ENCODE assay signal across 9 cellular contexts in the genomic region with DNA sequence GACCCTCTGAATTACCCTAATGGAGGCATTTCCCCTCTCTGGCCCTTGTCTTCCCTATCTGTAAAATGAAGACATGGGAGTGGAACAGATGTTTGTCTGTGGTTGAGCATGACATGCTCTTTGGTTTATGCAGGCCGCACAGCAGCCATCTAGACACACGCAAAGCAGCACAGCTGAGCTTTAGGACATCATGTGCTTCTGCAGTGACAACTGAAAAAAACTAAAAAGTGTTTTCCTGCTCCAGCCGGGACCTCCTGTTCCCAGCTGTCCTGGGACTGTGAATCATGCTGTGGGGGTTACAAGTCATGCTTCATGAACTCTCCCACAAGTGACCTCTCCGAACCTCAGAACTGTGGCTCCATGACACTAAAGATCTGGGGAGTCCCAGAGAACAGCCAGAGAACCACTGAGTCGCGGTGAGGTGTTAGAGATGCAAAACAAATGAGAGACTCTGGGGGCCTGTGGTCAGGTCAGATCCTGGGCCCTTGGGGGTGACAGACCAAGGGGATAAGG. TPM values are rescaled to one million over a fixed set of nuclear protein-coding genes. Genes with fewer than 3 reads are reported as not detected.
DNase-seq lines count a peak whose midpoint lies in the region; ATAC-seq and TF ChIP-seq lines count a peak whose summit lies in the region.
"Had no signal": no experiment of that assay in that cellular context is flagged by ENCODE, and none has a peak within 500 bp of the region (broad histone marks: within the 10 kb centered on the region; RNA-seq: fewer than 3 reads in every experiment).

No MANE protein-coding gene starts in this region.

- TF ChIP-seq CTCF in PC-3 (conservative IDR thresholded peaks at IDR 0.05; ENCODE audit: low read depth, low read length) (no peak), neural progenitor cell (IDR thresholded peaks at IDR 0.05) (no peak)

- H3K27me3 Mint-ChIP-seq in dendritic cell treated with granulocyte-macrophage colony-stimulating factor and Interleukin-4, amounts not matched to agents 40 ng/mL and 50 ng/mL, for 4 days, result no peaks in the 10 kb centered on the region
- peaks cover 6% of the 10 kb centered on the region for H3K27me3 Mint-ChIP-seq in neural progenitor cell (ENCODE audit: insufficient read depth, low read depth)

- POLR2A ChIA-PET in PC-3 (lab: Charles Lee; ENCODE audit: unreplicated experiment), result no interaction called here

- BruUV-seq in PC-3 (replicated peaks; lab: Mats Ljungman, UMichigan), result no TSS peak

- H3K9me2 ChIP-seq in PC-3 (replicated peaks; ENCODE audit: low read length), result no peaks in the 10 kb centered on the region

- H3K9me3 ChIP-seq in PC-3 (ENCODE audit: low read length) (no peaks in the 10 kb centered on the region), neural progenitor cell (ENCODE audit: low read depth) (no peaks in the 10 kb centered on the region)

- CTCF ChIA-PET in PC-3 (lab: Charles Lee), result no interaction called here

- H3K4me1 Mint-ChIP-seq in dendritic cell treated with granulocyte-macrophage colony-stimulating factor and Interleukin-4, amounts not matched to agents 40 ng/mL and 50 ng/mL, for 4 days (ENCODE audit: low read depth), result peaks cover 68% of the 10 kb centered on the region
- H3K4me1 Mint-ChIP-seq in neural progenitor cell, result peaks cover 18% of the 10 kb centered on the region

- H3K36me3 ChIP-seq in PC-3 (ENCODE audit: low read depth, low read length), result no peaks in the 10 kb centered on the region
- H3K36me3 ChIP-seq in neural progenitor cell, result no peaks in the 10 kb centered on the region

- peaks cover 6% of the 10 kb centered on the region for H3F3A ChIP-seq in PC-3 (ENCODE audit: low read length, unreplicated experiment)
- peaks cover 27% of the 10 kb centered on the region for H3F3A ChIP-seq in neural progenitor cell (ENCODE audit: low read depth)

- peak; percentile 25 for DNase-seq in DMS53 (lab: John Stamatoyannopoulos, UW)
- DNase-seq in DMS53 treated with DMSO at 0.1 percent for 48 hours (lab: John Stamatoyannopoulos, UW; ENCODE audit: unreplicated experiment), result no peak
- DNase-seq in PC-3, result no peak
- no peak for DNase-seq in neural progenitor cell (ENCODE audit: low spot score)
- DNase-seq in NCI-H226, result no peak
- DNase-seq in NCI-H748 treated with DMSO at 0.1 percent for 48 hours (lab: John Stamatoyannopoulos, UW), result no peak

- no peak overlapping the region for H3K27ac ChIP-seq in PC-3 (ENCODE audit: low read length)
- no peak overlapping the region for H3K27ac ChIP-seq in neural progenitor cell
- H3K27ac ChIP-seq: 22Rv1 had no signal

- H3K9ac ChIP-seq in PC-3 (ENCODE audit: low read length), result no peak overlapping the region
- no peak overlapping the region for H3K9ac ChIP-seq in neural progenitor cell

- H3K27me3 ChIP-seq in PC-3 (ENCODE audit: low read length), result no peaks in the 10 kb centered on the region
- H3K27me3 ChIP-seq in neural progenitor cell, result peaks cover 8% of the 10 kb centered on the region

- peaks cover 58% of the 10 kb centered on the region for H3K4me1 ChIP-seq in PC-3 (ENCODE audit: insufficient read depth, low read length)
- H3K4me1 ChIP-seq in neural progenitor cell, result peaks cover 30% of the 10 kb centered on the region

- H3K27ac Mint-ChIP-seq in dendritic cell treated with granulocyte-macrophage colony-stimulating factor and Interleukin-4, amounts not matched to agents 40 ng/mL and 50 ng/mL, for 4 days, result peak overlapping the region; percentile 91
- no peak overlapping the region for H3K27ac Mint-ChIP-seq in neural progenitor cell

- H2AFZ ChIP-seq in PC-3 (ENCODE audit: low read length), result no peak overlapping the region
- H2AFZ ChIP-seq in neural progenitor cell (replicated peaks), result no peak overlapping the region

- H3K4me3 Mint-ChIP-seq in dendritic cell treated with granulocyte-macrophage colony-stimulating factor and Interleukin-4, amounts not matched to agents 40 ng/mL and 50 ng/mL, for 4 days, result peak overlapping the region; percentile 42
- H3K4me3 Mint-ChIP-seq in neural progenitor cell, result peak overlapping the region; percentile 63

- ATAC-seq in HG02623 (IDR thresholded peaks at IDR 0.05; ENCODE audit: unreplicated experiment) (peak; percentile 44), PC-3 (no peak)

- H3K79me2 ChIP-seq in PC-3 (ENCODE audit: low read length), result peaks cover 35% of the 10 kb centered on the region
- H3K79me2 ChIP-seq in neural progenitor cell (ENCODE audit: low read depth), result peaks cover 27% of the 10 kb centered on the region

- H3K4me2 ChIP-seq in PC-3 (ENCODE audit: low read length), result peak overlapping the region; percentile 99
- H3K4me2 ChIP-seq in neural progenitor cell, result peak overlapping the region; percentile 89

- H4K20me1 ChIP-seq in PC-3 (ENCODE audit: low read length) (no peaks in the 10 kb centered on the region), neural progenitor cell (ENCODE audit: low read depth) (no peaks in the 10 kb centered on the region)

- intact Hi-C loops in PC-3 (cut with micrococcal nuclease), result no loop called here
- intact Hi-C loops in dendritic cell treated with granulocyte-macrophage colony-stimulating factor and Interleukin-4, amounts not matched to agents 40 ng/mL and 50 ng/mL, for 4 days (cut with micrococcal nuclease), result no loop called here

- no peaks in the 10 kb centered on the region for H3K9me3 Mint-ChIP-seq in dendritic cell treated with granulocyte-macrophage colony-stimulating factor and Interleukin-4, amounts not matched to agents 40 ng/mL and 50 ng/mL, for 4 days
- peaks cover 2% of the 10 kb centered on the region for H3K9me3 Mint-ChIP-seq in neural progenitor cell

- H3K4me3 ChIP-seq in PC-3 (ENCODE audit: low read length), result no peak overlapping the region
- peak overlapping the region; percentile 26 for H3K4me3 ChIP-seq in neural progenitor cell

- H3K36me3 Mint-ChIP-seq in dendritic cell treated with granulocyte-macrophage colony-stimulating factor and Interleukin-4, amounts not matched to agents 40 ng/mL and 50 ng/mL, for 4 days (ENCODE audit: low read depth), result peaks cover 8% of the 10 kb centered on the region
- H3K36me3 Mint-ChIP-seq in neural progenitor cell, result no peaks in the 10 kb centered on the region

RNA-seq across cellular contexts. Expression of a gene that starts 1.7 kb away (rescaled TPM):
- total RNA-seq in PC-3 (2014; rRNA removed) (11.3 and 15.6 TPM in 2 replicates), neural progenitor cell (ENCODE audit: low replicate concordance) (18.4 and 24.6 TPM in 2 replicates)

RNA-seq across cellular contexts. Expression of a gene that starts 21.4 kb away (rescaled TPM):
- total RNA-seq in PC-3 (2014; rRNA removed), result 40.5 and 45.0 TPM in 2 replicates
- 50.0 and 65.8 TPM in 2 replicates for total RNA-seq in neural progenitor cell (ENCODE audit: low replicate concordance)
